Comparison of ENCODE assay signal across 17 cellular contexts in genomic region chr14:73027984-73028383, GRCh38. TPM values are rescaled to one million over a fixed set of nuclear protein-coding genes. Genes with fewer than 3 reads are reported as not detected.
A peak's percentile ranks its signal among the peaks of the same experiment; 100 is the strongest.
DNase-seq lines count a peak whose midpoint lies in the region; ATAC-seq and TF ChIP-seq lines count a peak whose summit lies in the region.
"Had no signal": no experiment of that assay in that cellular context is flagged by ENCODE, and none has a peak within 500 bp of the region (broad histone marks: within the 10 kb centered on the region; RNA-seq: fewer than 3 reads in every experiment).

No MANE protein-coding gene starts in this region.

- no peaks in the 10 kb centered on the region for H3K27me3 Mint-ChIP-seq in MCF 10A (ENCODE audit: insufficient read depth, unreplicated experiment)
- H3K27me3 Mint-ChIP-seq in activated B cell treated with CpG ODN at 0.5 μM for 24 hours: no peaks in the 10 kb centered on the region
- H3K27me3 Mint-ChIP-seq in immature natural killer cell (ENCODE audit: low read depth in 3 of 3): peaks cover 0 to 6% (median 0%) of the 10 kb centered on the region in 3 donors

- no peak overlapping the region for H3K9ac ChIP-seq in mesendoderm (ENCODE audit: low read length)

- no peak overlapping the region for H3K23ac ChIP-seq in mesendoderm (ENCODE audit: low read length)

- no peaks in the 10 kb centered on the region for H3K9me3 Mint-ChIP-seq in MCF 10A (ENCODE audit: unreplicated experiment)
- no peaks in the 10 kb centered on the region for H3K9me3 Mint-ChIP-seq in activated B cell treated with CpG ODN at 0.5 μM for 24 hours
- H3K9me3 Mint-ChIP-seq in immature natural killer cell: no peaks in the 10 kb centered on the region

- no peak overlapping the region for H3K4ac ChIP-seq in mesendoderm (ENCODE audit: low read depth, low read length)

- no peaks in the 10 kb centered on the region for H3K79me1 ChIP-seq in mesendoderm (ENCODE audit: low read length)

- peaks cover 0 to 4% of the 10 kb centered on the region in 2 donors for H3K4me1 ChIP-seq in breast epithelium
- peaks cover 36% of the 10 kb centered on the region for H3K4me1 ChIP-seq in vagina
- no peaks in the 10 kb centered on the region for H3K4me1 ChIP-seq in mesendoderm (ENCODE audit: control insufficient read depth, low read depth, low read length)

- no peak overlapping the region for H2BK15ac ChIP-seq in mesendoderm (replicated peaks; ENCODE audit: low read depth)

- H3K56ac ChIP-seq in mesendoderm (ENCODE audit: low read length): no peak overlapping the region

- H2AK5ac ChIP-seq in mesendoderm (ENCODE audit: low read length): no peak overlapping the region

- H3K36me3 Mint-ChIP-seq in MCF 10A (ENCODE audit: insufficient read depth, unreplicated experiment) (peaks cover 14% of the 10 kb centered on the region), activated B cell treated with CpG ODN at 0.5 μM for 24 hours (ENCODE audit: low read depth) (peaks cover 14% of the 10 kb centered on the region), immature natural killer cell (peaks cover 6 to 13% (median 7%) of the 10 kb centered on the region in 3 donors)

- no peak overlapping the region for H3K27ac ChIP-seq in breast epithelium
- peak overlapping the region; percentile 79 for H3K27ac ChIP-seq in vagina
- no peak overlapping the region for H3K27ac ChIP-seq in mesendoderm (ENCODE audit: low read depth, low read length)

- no peak for TF ChIP-seq CTCF in MCF 10A (IDR thresholded peaks at IDR 0.05; ENCODE audit: unreplicated experiment)
- no peak for TF ChIP-seq CTCF in breast epithelium (IDR thresholded peaks at IDR 0.05)
- no peak for TF ChIP-seq CTCF in activated B cell treated with CpG ODN at 0.5 μM for 24 hours (IDR thresholded peaks at IDR 0.05)
- no peak for TF ChIP-seq CTCF in vagina (IDR thresholded peaks at IDR 0.05)

- H3K27me3 ChIP-seq in breast epithelium: no peaks in the 10 kb centered on the region
- no peaks in the 10 kb centered on the region for H3K27me3 ChIP-seq in vagina
- no peaks in the 10 kb centered on the region for H3K27me3 ChIP-seq in mesendoderm (ENCODE audit: insufficient read depth, low read length, poor library complexity)
- H3K27me3 ChIP-seq: adrenal gland had no signal

- BruUV-seq in MCF 10A (replicated peaks; lab: Mats Ljungman, UMichigan): no TSS peak

- H3K4me2 ChIP-seq in mesendoderm (ENCODE audit: low read length): no peak overlapping the region

- no peak overlapping the region for H4K5ac ChIP-seq in mesendoderm (ENCODE audit: low read length)

- TF ChIP-seq POLR2A in breast epithelium (IDR thresholded peaks at IDR 0.05) (no peak), vagina (IDR thresholded peaks at IDR 0.05) (no peak)

- ATAC-seq in activated B cell treated with CpG ODN at 0.5 μM for 24 hours (ENCODE audit: low read depth): no peak

- DNase-seq in MCF 10A (ENCODE audit: unreplicated experiment) (no peak), breast epithelium (ENCODE audit: low spot score in 2 of 2) (no peak), activated B cell treated with CpG ODN at 0.5 μM for 24 hours (no peak), immature natural killer cell (no peak), vagina (ENCODE audit: extremely low spot score in 2 of 2) (no peak), midbrain (lab: John Stamatoyannopoulos, UW) (no peak), DMS153 treated with DMSO at 0.1 percent for 48 hours (lab: John Stamatoyannopoulos, UW; ENCODE audit: unreplicated experiment) (no peak), mesendoderm (no peak)
- DNase-seq: activated CD4-positive, alpha-beta T cell treated with anti-CD3 and anti-CD28 coated beads, Interleukin-2, amount 50 U/mL, for 4 hours; adrenal gland; AML-193; KBM-7; NCI-H2029 treated with DMSO at 0.1 percent for 48 hours; retina; stimulated activated CD4-positive, alpha-beta T cell treated with anti-CD3 and anti-CD28 coated beads, Interleukin-4, amount 100 ng/mL, for 1 hour; stimulated activated naive CD4-positive, alpha-beta T cell; SW 1271 had no signal

- H3K4me3 ChIP-seq in breast epithelium (no peak overlapping the region), vagina (no peak overlapping the region), mesendoderm (ENCODE audit: low read length) (no peak overlapping the region)

- CTCF ChIA-PET in MCF 10A (lab: Yijun Ruan, JAX): interaction anchor here (1.1 to 1.2 kb wide), 2 partner anchors 16 to 107 kb away, joined by 3 to 4 read pairs; no protein-coding TSS in a partner anchor
- CTCF ChIA-PET in activated B cell treated with CpG ODN at 0.5 μM for 24 hours (lab: Charles Lee): no interaction called here

- H3K36me3 ChIP-seq in breast epithelium: no peaks in the 10 kb centered on the region
- H3K36me3 ChIP-seq in vagina: peaks cover 0 to 11% of the 10 kb centered on the region in 2 donors
- peaks cover 2% of the 10 kb centered on the region for H3K36me3 ChIP-seq in mesendoderm (ENCODE audit: control insufficient read depth, insufficient read depth, low read length)

- no peaks in the 10 kb centered on the region for H3K79me2 ChIP-seq in mesendoderm (ENCODE audit: control insufficient read depth, insufficient read depth, low read length)

- no peak overlapping the region for H2BK5ac ChIP-seq in mesendoderm (ENCODE audit: low read length)

- H3K4me3 Mint-ChIP-seq in MCF 10A (ENCODE audit: unreplicated experiment) (peak overlapping the region; percentile 96), activated B cell treated with CpG ODN at 0.5 μM for 24 hours (peak overlapping the region; percentile 98), immature natural killer cell (peak overlapping the region; percentile 15 to 99 (median 98))

- H2BK120ac ChIP-seq in mesendoderm (ENCODE audit: low read depth, low read length): no peak overlapping the region

- intact Hi-C loops in MCF 10A (cut with micrococcal nuclease) (loop anchor here (1.0 kb wide), 1 partner anchor 30 kb away; the partner anchor contains the start of gene RBM25), breast epithelium (cut with DNase I; ENCODE audit: low total_unique reads) (no loop called here), activated B cell treated with CpG ODN at 0.5 μM for 24 hours (cut with micrococcal nuclease) (loop anchor here (1.0 kb wide), 4 partner anchors 30 to 1056 kb away; partner anchors contain the start of genes ALDH6A1, DCAF4, LIN52 and PSEN1), vagina (cut with DNase I) (no loop called here)

- no peak overlapping the region for H3K27ac Mint-ChIP-seq in MCF 10A (ENCODE audit: low read depth, unreplicated experiment)
- no peak overlapping the region for H3K27ac Mint-ChIP-seq in activated B cell treated with CpG ODN at 0.5 μM for 24 hours
- peak overlapping the region in 1 of 6 donors; percentile 88 for H3K27ac Mint-ChIP-seq in immature natural killer cell

- H3K9me3 ChIP-seq in breast epithelium (no peaks in the 10 kb centered on the region), vagina (no peaks in the 10 kb centered on the region)
- H3K9me3 ChIP-seq: adrenal gland had no signal

- no peak overlapping the region for H4K8ac ChIP-seq in mesendoderm (ENCODE audit: low read depth, low read length)

- no peak overlapping the region for H3K18ac ChIP-seq in mesendoderm (ENCODE audit: low read length)

- POLR2A ChIA-PET in MCF 10A (lab: Yijun Ruan, JAX): interaction anchor here (0.7 to 7.0 kb wide), 6 partner anchors 9 to 463 kb away, joined by 3 to 139 read pairs (median 6); partner anchors contain the start of genes PSEN1, RBM25 and RIOX1
- POLR2A ChIA-PET in activated B cell treated with CpG ODN at 0.5 μM for 24 hours (lab: Charles Lee): interaction anchor here (0.7 to 2.3 kb wide), 3 partner anchors 9 to 108 kb away, joined by 3 to 64 read pairs (median 3); partner anchors contain the start of genes PSEN1 and RBM25

- H3K4me1 Mint-ChIP-seq in MCF 10A (ENCODE audit: insufficient read depth, unreplicated experiment) (peaks cover 9% of the 10 kb centered on the region), activated B cell treated with CpG ODN at 0.5 μM for 24 hours (peaks cover 34% of the 10 kb centered on the region), immature natural killer cell (peaks cover 34 to 39% of the 10 kb centered on the region in 2 donors)

RNA-seq across cellular contexts. Expression of gene ZFYVE1, which starts 1.1 kb away (rescaled TPM):
- total RNA-seq in MCF 10A (2022) (13.3 and 17.6 TPM in 2 replicates), breast epithelium (10 to 100 TPM; 18.7 to 22.2 (median 22.1) TPM), activated B cell treated with CpG ODN at 0.5 μM for 24 hours (12.7 and 16.5 TPM in 2 replicates), vagina (19.2 TPM)
- polyA plus RNA-seq in immature natural killer cell: 10 to 100 TPM in 1 of 3 donors, 1 to 10 TPM in 2; 3.4 to 10.7 (median 5.4) TPM
- polyA plus RNA-seq in mesendoderm (2013, experiment 1 of 2): 4.1 TPM
- polyA plus RNA-seq in mesendoderm (2013, experiment 2 of 2): 4.2 TPM

RNA-seq across cellular contexts. Expression of gene RBM25, which starts 30.4 kb away (rescaled TPM):
- total RNA-seq in MCF 10A (2022): 106 and 107 TPM in 2 replicates
- 10 to 100 TPM; 69.9 to 90.6 (median 76.4) TPM for total RNA-seq in breast epithelium
- total RNA-seq in activated B cell treated with CpG ODN at 0.5 μM for 24 hours: 114 and 123 TPM in 2 replicates
- polyA plus RNA-seq in immature natural killer cell: 10 to 100 TPM; 19.3 to 67.4 (median 24.6) TPM
- 58.2 TPM for total RNA-seq in vagina
- 131 TPM for polyA plus RNA-seq in mesendoderm (2013, experiment 1 of 2)
- polyA plus RNA-seq in mesendoderm (2013, experiment 2 of 2): 129 TPM

Comparison
In these comparisons a context has a peak if more than half of its experiments do, and no peak if none do; other contexts are left out.
1. intact Hi-C loops: an anchor here in MCF 10A (1.0 kb wide) and activated B cell treated with CpG ODN at 0.5 μM for 24 hours (1.0 kb wide); none called in breast epithelium and vagina.